Comparison of ENCODE assay signal across 22 cellular contexts in the genomic region with DNA sequence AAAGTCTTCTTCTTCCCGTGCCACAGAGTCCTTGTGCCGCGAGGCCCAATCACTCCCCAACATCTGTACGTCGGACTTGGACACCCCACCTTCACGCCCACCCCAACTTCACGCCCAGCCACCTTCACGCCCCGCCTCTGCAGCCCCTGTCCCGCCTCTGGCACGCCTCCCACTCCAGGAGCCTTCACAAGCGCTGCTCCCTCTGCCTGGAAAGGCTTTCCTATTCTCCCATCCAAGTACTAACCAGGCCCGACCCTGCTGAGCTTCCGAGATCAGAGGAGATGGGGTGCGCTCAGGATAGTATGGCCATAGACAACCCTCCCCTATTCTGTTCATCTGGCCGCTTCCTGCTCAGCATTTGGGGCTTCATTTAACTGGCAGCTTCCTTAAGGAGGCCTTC.
"Had no signal": no experiment of that assay in that cellular context is flagged by ENCODE, and none has a peak within 500 bp of the region (broad histone marks: within the 10 kb centered on the region; RNA-seq: fewer than 3 reads in every experiment).

No MANE protein-coding gene starts in this region.

- H3K27ac Mint-ChIP-seq: activated CD4-positive, alpha-beta memory T cell treated with anti-CD3 and anti-CD28 coated beads, Interleukin-2, amount 10 ng/mL, durations not matched to agents 7 days and 5 days; activated naive CD4-positive, alpha-beta T cell treated with anti-CD3 and anti-CD28 coated beads for 36 hours; activated T-helper 17 cell treated with anti-CD3 and anti-CD28 coated beads, Interleukin-2, amount 50 U/mL, for 72 hours; stimulated activated naive CD8-positive, alpha-beta T cell treated with anti-CD3 and anti-CD28 coated beads, Interleukin-15, amount 100 ng/mL, for 72 hours; T-helper 17 cell had no signal

- H3K36me3 Mint-ChIP-seq: brain had no signal

- DNase-seq: activated CD4-positive, alpha-beta memory T cell treated with anti-CD3 and anti-CD28 coated beads, Interleukin-2, amount 10 ng/mL, durations not matched to agents 7 days and 5 days; activated CD4-positive, alpha-beta T cell treated with anti-CD3 and anti-CD28 coated beads for 48 hours; activated CD4-positive, CD25-positive, alpha-beta regulatory T cell; activated naive CD4-positive, alpha-beta T cell treated with anti-CD3 and anti-CD28 coated beads for 36 hours; activated T-cell treated with anti-CD3 and anti-CD28 coated beads, Interleukin-2, amount 50 U/mL, for 1 hour; anterior cingulate cortex; caudate nucleus; erythroblast; hypothalamus; islet precursor cell; midbrain; psoas muscle; right cardiac atrium; stimulated activated CD4-positive, alpha-beta T cell treated with anti-CD3 and anti-CD28 coated beads, Interleukin-15, amount 100 ng/mL, for 24 hours; stimulated activated CD4-positive, alpha-beta T cell treated with anti-CD3 and anti-CD28 coated beads, Interleukin-2, amount 100 ng/mL, for 48 hours; stimulated activated naive CD8-positive, alpha-beta T cell treated with anti-CD3 and anti-CD28 coated beads, Interleukin-15, amount 100 ng/mL, for 72 hours; T-helper 17 cell; transverse colon had no signal

- H3K36me3 ChIP-seq: suprapubic skin, transverse colon had no signal

- H3K27me3 ChIP-seq: suprapubic skin, transverse colon had no signal

- H3K4me3 Mint-ChIP-seq: activated CD4-positive, alpha-beta memory T cell treated with anti-CD3 and anti-CD28 coated beads, Interleukin-2, amount 10 ng/mL, durations not matched to agents 7 days and 5 days; activated naive CD4-positive, alpha-beta T cell treated with anti-CD3 and anti-CD28 coated beads for 36 hours; activated T-helper 17 cell treated with anti-CD3 and anti-CD28 coated beads, Interleukin-2, amount 50 U/mL, for 72 hours; brain; stimulated activated naive CD8-positive, alpha-beta T cell treated with anti-CD3 and anti-CD28 coated beads, Interleukin-15, amount 100 ng/mL, for 72 hours; T-helper 17 cell had no signal

- H3K27ac ChIP-seq: suprapubic skin, transverse colon had no signal

- H3K4me1 ChIP-seq: suprapubic skin, transverse colon had no signal

- H3K4me3 ChIP-seq: psoas muscle, skin epidermis, suprapubic skin, transverse colon had no signal

- H3K9me3 ChIP-seq: psoas muscle, suprapubic skin, transverse colon had no signal

- H3K9me3 Mint-ChIP-seq: activated CD4-positive, alpha-beta memory T cell treated with anti-CD3 and anti-CD28 coated beads, Interleukin-2, amount 10 ng/mL, durations not matched to agents 7 days and 5 days; activated naive CD4-positive, alpha-beta T cell treated with anti-CD3 and anti-CD28 coated beads for 36 hours; activated T-helper 17 cell treated with anti-CD3 and anti-CD28 coated beads, Interleukin-2, amount 50 U/mL, for 72 hours; brain; stimulated activated naive CD8-positive, alpha-beta T cell treated with anti-CD3 and anti-CD28 coated beads, Interleukin-15, amount 100 ng/mL, for 72 hours had no signal

- H3K4me1 Mint-ChIP-seq: activated T-helper 17 cell treated with anti-CD3 and anti-CD28 coated beads, Interleukin-2, amount 50 U/mL, for 72 hours; stimulated activated naive CD8-positive, alpha-beta T cell treated with anti-CD3 and anti-CD28 coated beads, Interleukin-15, amount 100 ng/mL, for 72 hours; T-helper 17 cell had no signal
